ENCODE assay signal across 15 cellular contexts in the genomic region with DNA sequence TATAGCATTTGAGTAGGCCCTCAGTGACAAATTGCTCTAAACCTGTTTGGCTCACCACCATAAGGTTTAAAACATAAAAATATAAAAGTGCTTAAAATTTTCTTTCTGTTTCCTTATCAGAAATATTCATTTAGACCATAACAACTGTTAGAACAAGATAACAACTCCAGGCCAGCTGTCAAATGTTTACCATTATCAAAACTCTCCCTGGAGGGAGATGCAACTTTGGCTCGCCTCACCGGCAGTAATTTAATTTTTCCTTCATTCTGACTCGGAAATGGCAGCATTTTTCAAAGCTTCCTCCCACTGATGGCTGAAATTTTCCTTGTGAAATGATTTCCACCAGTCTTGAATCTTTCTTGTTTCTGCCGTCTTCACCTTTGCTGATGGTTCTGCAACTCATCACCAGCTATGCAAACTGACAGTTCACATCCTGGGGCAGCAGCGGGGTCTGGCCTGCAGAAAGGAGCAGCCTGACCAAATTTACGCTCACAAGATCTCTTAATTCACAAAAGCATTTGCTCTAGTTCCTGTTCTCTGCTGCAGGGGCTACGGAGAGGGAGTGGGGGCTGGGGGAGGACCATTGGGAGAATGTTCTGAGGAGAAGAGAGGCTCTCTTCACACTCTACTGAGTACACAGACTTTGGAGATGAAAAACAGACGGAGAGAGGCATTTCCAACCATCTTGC.
A peak's percentile ranks its signal among the peaks of the same experiment; 100 is the strongest.
DNase-seq lines count a peak whose midpoint lies in the region; ATAC-seq and FAIRE-seq lines count a peak whose summit lies in the region.
"Had no signal": no experiment of that assay in that cellular context is flagged by ENCODE, and none has a peak within 500 bp of the region (broad histone marks: within the 10 kb centered on the region; RNA-seq: fewer than 3 reads in every experiment).

No MANE protein-coding gene starts in this region.

- peaks cover 0 to 10% (median 0%) of the 10 kb centered on the region in 11 experiments; a peak in 2 of 22 replicates for H3K27me3 ChIP-seq in BLaER1 treated with 17β-estradiol and CSF1 and Interleukin-3, amounts not matched to agents 10 nM and 100 nM
- H3K27me3 ChIP-seq in neuronal stem cell (ENCODE audit: control insufficient read depth in 3 of 3, insufficient read depth in 3 of 3, low read depth in 1 of 3, low read length in 3 of 3): no peaks in the 10 kb centered on the region
- H3K27me3 ChIP-seq: colonic mucosa, tibial artery had no signal

- no peak overlapping the region for H3K14ac ChIP-seq in neuronal stem cell (ENCODE audit: low read length)

- no peak overlapping the region for H2BK120ac ChIP-seq in neuronal stem cell (ENCODE audit: low read depth, low read length)

- no peak overlapping the region for H3K23ac ChIP-seq in neuronal stem cell (ENCODE audit: low read depth, low read length, poor library complexity)

- no peaks in the 10 kb centered on the region for H3K36me3 ChIP-seq in BLaER1 treated with 17β-estradiol and CSF1 and Interleukin-3, amounts not matched to agents 10 nM and 100 nM
- no peaks in the 10 kb centered on the region for H3K36me3 ChIP-seq in neuronal stem cell (replicated peaks in 1 of 2; ENCODE audit: control insufficient read depth in 2 of 2, insufficient read depth in 2 of 2, low read length in 2 of 2)
- H3K36me3 ChIP-seq: colonic mucosa, tibial artery had no signal

- no peak overlapping the region for H4K91ac ChIP-seq in neuronal stem cell (ENCODE audit: low read depth, low read length, poor library complexity)

- H3K9ac ChIP-seq in BLaER1 treated with 17β-estradiol and CSF1 and Interleukin-3, amounts not matched to agents 10 nM and 100 nM: peak overlapping the region in 9 of 11 experiments; percentile 16 to 70 (median 51); a peak in 18 of 22 replicates
- no peak overlapping the region for H3K9ac ChIP-seq in neuronal stem cell (ENCODE audit: low read depth, low read length, poor library complexity)

- peak; percentile 27 for DNase-seq in NCI-H1694 (lab: John Stamatoyannopoulos, UW)
- no peak for DNase-seq in neuronal stem cell (ENCODE audit: low spot score)
- DNase-seq in AML-193 (lab: John Stamatoyannopoulos, UW): no peak
- DNase-seq in cerebellum (ENCODE audit: low spot score): no peak
- DNase-seq: activated naive CD4-positive, alpha-beta T cell; CD4-positive, alpha-beta memory T cell; colonic mucosa; NCI-H524 treated with DMSO at 0.1 percent for 48 hours; SIG-M5; tibial artery had no signal

- peak overlapping the region in 2 of 10 experiments; percentile 4 to 8; a peak in 1 of 20 replicates for H3K4me3 ChIP-seq in BLaER1 treated with 17β-estradiol and CSF1 and Interleukin-3, amounts not matched to agents 10 nM and 100 nM
- peak overlapping the region in 1 of 2 donors; percentile 28 for H3K4me3 ChIP-seq in neuronal stem cell (ENCODE audit: low read length in 2 of 2)
- H3K4me3 ChIP-seq: colonic mucosa, tibial artery had no signal

- no peak overlapping the region for H3K4ac ChIP-seq in neuronal stem cell (ENCODE audit: low read length)

- ATAC-seq in HG03097 (IDR thresholded peaks at IDR 0.05; ENCODE audit: low FRiP score, unreplicated experiment): no peak
- ATAC-seq in GM21786 (IDR thresholded peaks at IDR 0.05; ENCODE audit: unreplicated experiment): no peak

- no peaks in the 10 kb centered on the region for H4K20me1 ChIP-seq in BLaER1 treated with 17β-estradiol and CSF1 and Interleukin-3, amounts not matched to agents 10 nM and 100 nM

- WGBS in neuronal stem cell (ENCODE audit: extremely low coverage in 2 of 2, insufficient read length in 2 of 2, insufficient replicate concordance in 1 of 2), 2 donors: no CpG with 5 or more reads among the region's 8 CpGs

- no peak overlapping the region for H2BK15ac ChIP-seq in neuronal stem cell (ENCODE audit: low read length)

- H3K18ac ChIP-seq in neuronal stem cell (ENCODE audit: low read length): no peak overlapping the region

- H3K9me3 ChIP-seq in BLaER1 treated with 17β-estradiol and CSF1 and Interleukin-3, amounts not matched to agents 10 nM and 100 nM (replicated peaks in 1 of 11): no peaks in the 10 kb centered on the region
- no peaks in the 10 kb centered on the region for H3K9me3 ChIP-seq in neuronal stem cell (replicated peaks in 1 of 2; ENCODE audit: control insufficient read depth in 2 of 2, insufficient read depth in 1 of 2, low read depth in 1 of 2, low read length in 2 of 2)
- H3K9me3 ChIP-seq: colonic mucosa, tibial artery had no signal

- no peak overlapping the region for H4K8ac ChIP-seq in neuronal stem cell (ENCODE audit: low read depth, low read length)

- H3K79me1 ChIP-seq in neuronal stem cell (ENCODE audit: low read depth, low read length): no peaks in the 10 kb centered on the region

- peak overlapping the region; percentile 48 to 79 (median 69) for H3K4me2 ChIP-seq in BLaER1 treated with 17β-estradiol and CSF1 and Interleukin-3, amounts not matched to agents 10 nM and 100 nM
- no peak overlapping the region for H3K4me2 ChIP-seq in neuronal stem cell (ENCODE audit: insufficient read depth, low read length, poor library complexity, severe bottlenecking)

- no peak overlapping the region for H2BK5ac ChIP-seq in neuronal stem cell (ENCODE audit: low read length)

- H2AK5ac ChIP-seq in neuronal stem cell (ENCODE audit: low read depth, low read length): no peak overlapping the region

- FAIRE-seq in endometrium (lab: Jason Lieb, UNC): peak; percentile 80
- FAIRE-seq: frontal cortex had no signal

- peak overlapping the region; percentile 83 for H2AFZ ChIP-seq in neuronal stem cell (ENCODE audit: low read length)

- H2BK12ac ChIP-seq in neuronal stem cell (ENCODE audit: low read length): no peak overlapping the region

- H3K27ac ChIP-seq in BLaER1 treated with 17β-estradiol and CSF1 and Interleukin-3, amounts not matched to agents 10 nM and 100 nM: peak overlapping the region in 8 of 11 experiments; percentile 49 to 75 (median 60); a peak in 16 of 22 replicates
- H3K27ac ChIP-seq in neuronal stem cell (replicated peaks; ENCODE audit: low read length): no peak overlapping the region
- H3K27ac ChIP-seq: colonic mucosa, tibial artery had no signal

- H3K4me1 ChIP-seq in BLaER1 treated with 17β-estradiol and CSF1 and Interleukin-3, amounts not matched to agents 10 nM and 100 nM: peaks cover 21 to 40% (median 34%) of the 10 kb centered on the region in 10 experiments
- H3K4me1 ChIP-seq in neuronal stem cell (ENCODE audit: control insufficient read depth in 2 of 2, insufficient read depth in 1 of 2, low read depth in 1 of 2, low read length in 2 of 2): peaks cover 3 to 5% of the 10 kb centered on the region in 2 donors
- H3K4me1 ChIP-seq: colonic mucosa had no signal
